ENCODE assay signal across 24 cellular contexts in the genomic region with DNA sequence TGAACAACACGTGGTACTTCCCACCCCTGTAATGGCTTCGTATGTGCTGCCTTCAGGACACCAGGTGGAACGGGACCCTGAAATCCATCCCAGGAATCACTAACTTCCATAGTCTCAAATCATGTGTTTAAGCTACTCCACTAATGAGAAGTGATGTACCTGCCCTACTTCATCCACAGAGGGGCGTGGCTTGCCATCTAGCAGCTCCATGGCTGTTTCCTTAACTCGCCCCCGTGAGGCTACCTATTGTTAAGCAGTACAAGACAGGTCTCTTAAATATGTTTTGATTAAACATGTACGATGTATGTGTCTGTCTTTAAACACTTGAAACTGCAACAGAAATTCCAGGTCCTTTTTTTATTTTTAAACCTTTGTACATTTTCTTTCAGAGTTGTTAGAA. TPM values are rescaled to one million over a fixed set of nuclear protein-coding genes. Genes with fewer than 3 reads are reported as not detected.
DNase-seq lines count a peak whose midpoint lies in the region; ATAC-seq and TF ChIP-seq lines count a peak whose summit lies in the region.
"Had no signal": no experiment of that assay in that cellular context is flagged by ENCODE, and none has a peak within 500 bp of the region (broad histone marks: within the 10 kb centered on the region; RNA-seq: fewer than 3 reads in every experiment).

No MANE protein-coding gene starts in this region.

- peaks cover 18% of the 10 kb centered on the region for H3K4me1 Mint-ChIP-seq in activated CD8-positive, alpha-beta T cell treated with anti-CD3 and anti-CD28 coated beads for 36 hours (ENCODE audit: low read depth)
- H3K4me1 Mint-ChIP-seq in activated CD8-positive, alpha-beta T cell treated with anti-CD3 and anti-CD28 coated beads, Interleukin-2, amount 10 ng/mL, durations not matched to agents 7 days and 5 days (ENCODE audit: low read depth), result peaks cover 18% of the 10 kb centered on the region
- H3K4me1 Mint-ChIP-seq in T-helper 17 cell, result peaks cover 14% of the 10 kb centered on the region

- no peak overlapping the region for H2BK120ac ChIP-seq in mesenchymal stem cell (ENCODE audit: low read depth, low read length)

- intact Hi-C loops in activated CD8-positive, alpha-beta T cell treated with anti-CD3 and anti-CD28 coated beads for 36 hours (cut with micrococcal nuclease), result no loop called here

- TF ChIP-seq CTCF in activated CD8-positive, alpha-beta T cell treated with anti-CD3 and anti-CD28 coated beads for 36 hours (IDR thresholded peaks at IDR 0.05), result no peak

- no peak overlapping the region for H3K4me2 ChIP-seq in mesenchymal stem cell (ENCODE audit: low read length, poor library complexity, severe bottlenecking)
- H3K4me2 ChIP-seq: GM23338 had no signal

- H3K36me3 Mint-ChIP-seq in activated CD8-positive, alpha-beta T cell treated with anti-CD3 and anti-CD28 coated beads for 36 hours (ENCODE audit: low read depth), result peaks cover 11% of the 10 kb centered on the region
- H3K36me3 Mint-ChIP-seq in activated CD8-positive, alpha-beta T cell treated with anti-CD3 and anti-CD28 coated beads, Interleukin-2, amount 10 ng/mL, durations not matched to agents 7 days and 5 days (ENCODE audit: low read depth), result peaks cover 27% of the 10 kb centered on the region
- no peaks in the 10 kb centered on the region for H3K36me3 Mint-ChIP-seq in T-helper 17 cell (ENCODE audit: low read depth)

- no peak overlapping the region for H2BK5ac ChIP-seq in mesenchymal stem cell (ENCODE audit: low read depth, low read length, poor library complexity, severe bottlenecking)

- peaks cover 12% of the 10 kb centered on the region for H3K79me1 ChIP-seq in mesenchymal stem cell (replicated peaks; ENCODE audit: low read length, poor library complexity, severe bottlenecking)

- H3K18ac ChIP-seq in mesenchymal stem cell (ENCODE audit: low read depth in 1 of 2, low read length in 2 of 2), result no peak overlapping the region

- CTCF ChIA-PET in activated CD8-positive, alpha-beta T cell treated with anti-CD3 and anti-CD28 coated beads for 36 hours (lab: Charles Lee), result interaction anchor here (1.7 kb wide), 1 partner anchor 31 kb away, joined by 4 read pairs; the partner anchor contains the start of genes ARL3 and SFXN2
- CTCF ChIA-PET in activated CD8-positive, alpha-beta T cell treated with anti-CD3 and anti-CD28 coated beads, Interleukin-2, amount 10 ng/mL, durations not matched to agents 7 days and 5 days (lab: Charles Lee), result no interaction called here

- POLR2A ChIA-PET in activated CD8-positive, alpha-beta T cell treated with anti-CD3 and anti-CD28 coated beads for 36 hours (lab: Charles Lee), result no interaction called here
- POLR2A ChIA-PET in activated CD8-positive, alpha-beta T cell treated with anti-CD3 and anti-CD28 coated beads, Interleukin-2, amount 10 ng/mL, durations not matched to agents 7 days and 5 days (lab: Charles Lee), result no interaction called here

- no peak overlapping the region for H3K9ac ChIP-seq in mesenchymal stem cell (ENCODE audit: low read length)

- no peak overlapping the region for H2AFZ ChIP-seq in mesenchymal stem cell (ENCODE audit: low read depth, low read length)
- H2AFZ ChIP-seq: GM23338 had no signal

- no peaks in the 10 kb centered on the region for H3K27me3 Mint-ChIP-seq in activated CD8-positive, alpha-beta T cell treated with anti-CD3 and anti-CD28 coated beads for 36 hours
- H3K27me3 Mint-ChIP-seq in activated CD8-positive, alpha-beta T cell treated with anti-CD3 and anti-CD28 coated beads, Interleukin-2, amount 10 ng/mL, durations not matched to agents 7 days and 5 days (ENCODE audit: low read depth), result no peaks in the 10 kb centered on the region
- no peaks in the 10 kb centered on the region for H3K27me3 Mint-ChIP-seq in T-helper 17 cell
- H3K27me3 Mint-ChIP-seq: B cell; stimulated activated naive CD8-positive, alpha-beta T cell treated with anti-CD3 and anti-CD28 coated beads, Interleukin-15, Interleukin-2, amounts not matched to agents 100 ng/mL and 50 ng/mL, for 24 hours had no signal

- H2AK5ac ChIP-seq in mesenchymal stem cell (ENCODE audit: low read length, severe bottlenecking), result peak overlapping the region; percentile 3

- no peak overlapping the region for H3K23ac ChIP-seq in mesenchymal stem cell (ENCODE audit: low read length in 2 of 2)

- no peak overlapping the region for H2BK15ac ChIP-seq in mesenchymal stem cell (ENCODE audit: low read depth, poor library complexity, severe bottlenecking)

- H3K4me3 Mint-ChIP-seq in activated CD8-positive, alpha-beta T cell treated with anti-CD3 and anti-CD28 coated beads for 36 hours, result no peak overlapping the region
- H3K4me3 Mint-ChIP-seq in activated CD8-positive, alpha-beta T cell treated with anti-CD3 and anti-CD28 coated beads, Interleukin-2, amount 10 ng/mL, durations not matched to agents 7 days and 5 days, result no peak overlapping the region
- H3K4me3 Mint-ChIP-seq in T-helper 17 cell, result no peak overlapping the region
- H3K4me3 Mint-ChIP-seq: B cell; GM23338; stimulated activated naive CD8-positive, alpha-beta T cell treated with anti-CD3 and anti-CD28 coated beads, Interleukin-15, Interleukin-2, amounts not matched to agents 100 ng/mL and 50 ng/mL, for 24 hours had no signal

- H3K27ac Mint-ChIP-seq in activated CD8-positive, alpha-beta T cell treated with anti-CD3 and anti-CD28 coated beads for 36 hours, result no peak overlapping the region
- no peak overlapping the region for H3K27ac Mint-ChIP-seq in activated CD8-positive, alpha-beta T cell treated with anti-CD3 and anti-CD28 coated beads, Interleukin-2, amount 10 ng/mL, durations not matched to agents 7 days and 5 days
- H3K27ac Mint-ChIP-seq in T-helper 17 cell, result no peak overlapping the region
- H3K27ac Mint-ChIP-seq: B cell; GM23338; stimulated activated naive CD8-positive, alpha-beta T cell treated with anti-CD3 and anti-CD28 coated beads, Interleukin-15, Interleukin-2, amounts not matched to agents 100 ng/mL and 50 ng/mL, for 24 hours had no signal

- H3K9me3 ChIP-seq in T-helper 17 cell (ENCODE audit: control insufficient read depth, low read length, poor library complexity, severe bottlenecking) (no peaks in the 10 kb centered on the region), mesenchymal stem cell (ENCODE audit: control insufficient read depth, low read length) (no peaks in the 10 kb centered on the region)
- H3K9me3 ChIP-seq: breast epithelium, heart left ventricle, thoracic aorta had no signal

- H3K4me1 ChIP-seq in mesenchymal stem cell (ENCODE audit: control insufficient read depth, insufficient read depth, low read depth, low read length), result peaks cover 26% of the 10 kb centered on the region

- no peak for ATAC-seq in activated CD8-positive, alpha-beta T cell treated with anti-CD3 and anti-CD28 coated beads for 36 hours
- no peak for ATAC-seq in activated CD8-positive, alpha-beta T cell treated with anti-CD3 and anti-CD28 coated beads, Interleukin-2, amount 10 ng/mL, durations not matched to agents 7 days and 5 days
- peak; percentile 56 for ATAC-seq in T-helper 17 cell
- ATAC-seq: GM23338, heart left ventricle, Panc1 had no signal

- no peak overlapping the region for H3K4ac ChIP-seq in mesenchymal stem cell (ENCODE audit: low read depth in 1 of 2, low read length in 2 of 2)

- H3K4me3 ChIP-seq in mesenchymal stem cell (ENCODE audit: insufficient read depth in 1 of 2, low read depth in 1 of 2, low read length in 2 of 2), result no peak overlapping the region
- H3K4me3 ChIP-seq: breast epithelium, GM23338, heart left ventricle, thoracic aorta had no signal

- no peak overlapping the region for H2BK12ac ChIP-seq in mesenchymal stem cell (ENCODE audit: low read length in 2 of 2)

- H4K91ac ChIP-seq in mesenchymal stem cell (ENCODE audit: low read length), result peak overlapping the region; percentile 48

- 94% methylated on average over 6 of the region's 7 CpGs for WGBS in mesenchymal stem cell

- H3K14ac ChIP-seq in mesenchymal stem cell (ENCODE audit: low read length in 2 of 2), result no peak overlapping the region

- H3K27me3 ChIP-seq in mesenchymal stem cell (ENCODE audit: control insufficient read depth in 1 of 2, insufficient read depth in 1 of 2, low read length in 2 of 2), result no peaks in the 10 kb centered on the region
- H3K27me3 ChIP-seq: breast epithelium, heart left ventricle had no signal

- DNase-seq in activated CD8-positive, alpha-beta T cell treated with anti-CD3 and anti-CD28 coated beads for 36 hours, result peak; percentile 29
- DNase-seq in activated CD8-positive, alpha-beta T cell treated with anti-CD3 and anti-CD28 coated beads, Interleukin-2, amount 10 ng/mL, durations not matched to agents 7 days and 5 days, result no peak
- DNase-seq in T-helper 17 cell (no peak), mesenchymal stem cell (no peak), ureter (ENCODE audit: low spot score) (peak; percentile 42), NCI-H1105 (lab: John Stamatoyannopoulos, UW) (no peak), mesenteric fat pad (ENCODE audit: low spot score) (no peak)
- DNase-seq: activated T-cell treated with anti-CD3 and anti-CD28 coated beads for 4 hours; DMS153; effector CD4-positive, alpha-beta T cell; erythroblast; heart left ventricle; MV-4-11; NCI-H526 treated with DMSO at 0.1 percent for 48 hours; SHP77 treated with DMSO at 0.1 percent for 48 hours; T1000; WERI-Rb-1 had no signal

- no peak overlapping the region for H4K8ac ChIP-seq in mesenchymal stem cell (ENCODE audit: low read length)

- peaks cover 32 to 36% of the 10 kb centered on the region in 2 experiments for H3K36me3 ChIP-seq in mesenchymal stem cell (ENCODE audit: control insufficient read depth in 1 of 2, insufficient read depth in 2 of 2, low read depth in 1 of 2, low read length in 2 of 2)
- H3K36me3 ChIP-seq: breast epithelium had no signal

- no peak overlapping the region for H3K27ac ChIP-seq in mesenchymal stem cell (ENCODE audit: low read length, poor library complexity, severe bottlenecking)
- H3K27ac ChIP-seq: breast epithelium, heart left ventricle, HL-60, thoracic aorta, WERI-Rb-1 had no signal

- H3K9me3 Mint-ChIP-seq in activated CD8-positive, alpha-beta T cell treated with anti-CD3 and anti-CD28 coated beads for 36 hours, result no peaks in the 10 kb centered on the region
- no peaks in the 10 kb centered on the region for H3K9me3 Mint-ChIP-seq in activated CD8-positive, alpha-beta T cell treated with anti-CD3 and anti-CD28 coated beads, Interleukin-2, amount 10 ng/mL, durations not matched to agents 7 days and 5 days (ENCODE audit: insufficient read depth)
- H3K9me3 Mint-ChIP-seq: GM23338; stimulated activated naive CD8-positive, alpha-beta T cell treated with anti-CD3 and anti-CD28 coated beads, Interleukin-15, Interleukin-2, amounts not matched to agents 100 ng/mL and 50 ng/mL, for 24 hours had no signal

RNA-seq across cellular contexts. Expression of gene ARL3, which starts 31.8 kb away (rescaled TPM):
- total RNA-seq in activated CD8-positive, alpha-beta T cell treated with anti-CD3 and anti-CD28 coated beads for 36 hours, result 1 to 10 TPM; 5.3 to 6.2 TPM
- total RNA-seq in activated CD8-positive, alpha-beta T cell treated with anti-CD3 and anti-CD28 coated beads, Interleukin-2, amount 10 ng/mL, durations not matched to agents 7 days and 5 days, result 1 to 10 TPM; 4.7 to 5.2 TPM
- total RNA-seq in T-helper 17 cell (1 to 10 TPM; 3.2 to 3.7 TPM), ureter (11.2 TPM), mesenteric fat pad (5.7 TPM)
- polyA plus RNA-seq in mesenchymal stem cell (2013, experiment 1 of 2), result 24.6 TPM
- 25.9 TPM for polyA plus RNA-seq in mesenchymal stem cell (2013, experiment 2 of 2)

RNA-seq across cellular contexts. Expression of gene SFXN2, which starts 32.0 kb away (rescaled TPM):
- total RNA-seq in activated CD8-positive, alpha-beta T cell treated with anti-CD3 and anti-CD28 coated beads for 36 hours, result 10 to 100 TPM; 12.8 to 16.3 TPM
- 10 to 100 TPM; 22.2 TPM for total RNA-seq in activated CD8-positive, alpha-beta T cell treated with anti-CD3 and anti-CD28 coated beads, Interleukin-2, amount 10 ng/mL, durations not matched to agents 7 days and 5 days
- total RNA-seq in T-helper 17 cell, result 1 to 10 TPM; 5.6 to 7.9 TPM
- 3.8 TPM for polyA plus RNA-seq in mesenchymal stem cell (2013, experiment 1 of 2)
- polyA plus RNA-seq in mesenchymal stem cell (2013, experiment 2 of 2), result 3.7 TPM
- total RNA-seq in ureter, result 28.3 TPM
- total RNA-seq in mesenteric fat pad, result 7.2 TPM

RNA-seq across cellular contexts. Expression of gene TRIM8, which starts 38.2 kb away (rescaled TPM):
- total RNA-seq in activated CD8-positive, alpha-beta T cell treated with anti-CD3 and anti-CD28 coated beads for 36 hours, result 10 to 100 TPM; 39.5 to 39.8 TPM
- total RNA-seq in activated CD8-positive, alpha-beta T cell treated with anti-CD3 and anti-CD28 coated beads, Interleukin-2, amount 10 ng/mL, durations not matched to agents 7 days and 5 days, result 10 to 100 TPM; 45.0 to 47.1 TPM
- 10 to 100 TPM; 63.6 to 73.0 TPM for total RNA-seq in T-helper 17 cell
- polyA plus RNA-seq in mesenchymal stem cell (2013, experiment 1 of 2), result 113 TPM
- 115 TPM for polyA plus RNA-seq in mesenchymal stem cell (2013, experiment 2 of 2)
- total RNA-seq in ureter, result 137 TPM
- total RNA-seq in mesenteric fat pad, result 146 TPM

Comparison
In these comparisons a context has a peak if more than half of its experiments do, and no peak if none do; other contexts are left out.
1. DNase-seq: peak in activated CD8-positive, alpha-beta T cell treated with anti-CD3 and anti-CD28 coated beads for 36 hours (single experiment) and ureter (single experiment); none in activated CD8-positive, alpha-beta T cell treated with anti-CD3 and anti-CD28 coated beads, Interleukin-2, amount 10 ng/mL, durations not matched to agents 7 days and 5 days (single experiment), T-helper 17 cell (0 of 3), mesenchymal stem cell (single experiment), NCI-H1105 (single experiment) and mesenteric fat pad (single experiment).